Comparison of ENCODE assay signal across 2 cellular contexts in the genomic region with DNA sequence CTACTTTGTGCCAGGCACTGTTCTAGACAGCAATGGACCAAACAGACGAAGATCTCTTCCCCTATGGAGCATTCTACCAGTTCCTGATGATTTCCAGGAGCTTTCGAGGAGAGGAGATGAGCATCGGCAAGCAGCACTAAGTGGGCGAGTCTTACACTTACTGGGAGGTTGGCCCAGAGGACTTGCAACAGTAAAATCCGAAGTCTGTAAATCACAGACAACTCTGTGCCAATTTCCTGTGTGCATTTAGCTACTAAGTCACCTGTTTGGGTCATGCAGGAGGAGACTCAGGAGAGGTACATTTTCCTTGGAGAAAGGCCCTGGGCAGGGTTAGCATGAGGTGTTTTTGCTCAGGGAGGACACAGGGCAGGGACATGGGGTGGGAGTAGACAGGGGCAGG.
TF ChIP-seq lines count a peak whose summit lies in the region.

No MANE protein-coding gene starts in this region.

TF ChIP-seq in A549, 52 proteins besides CTCF, POLR2A, EP300 and RAD21 (continued from another document):
- TF ChIP-seq HOXA7 (CRISPR knock-in tag; IDR thresholded peaks at IDR 0.05), result no peak
- TF ChIP-seq MYC (IDR thresholded peaks at IDR 0.05; ENCODE audit: borderline replicate concordance, low read length), result no peak
TF ChIP-seq in A549: peak in this region for 0.

TF ChIP-seq in HCT116, 20 proteins besides CTCF, POLR2A, EP300 and RAD21 (continued from another document):
- no peak for TF ChIP-seq REST (IDR thresholded peaks at IDR 0.05; ENCODE audit: low read depth)
- TF ChIP-seq ZNF274 (IDR thresholded peaks at IDR 0.05; ENCODE audit: low read depth, low read length), result no peak
- TF ChIP-seq SRF (IDR thresholded peaks at IDR 0.05; ENCODE audit: low read depth), result no peak
- TF ChIP-seq TCF7L2 (IDR thresholded peaks at IDR 0.05; ENCODE audit: borderline replicate concordance, extremely low read depth, insufficient read depth, insufficient read length), result no peak
- TF ChIP-seq EZH2phosphoT487 (IDR thresholded peaks at IDR 0.05; ENCODE audit: borderline replicate concordance), result no peak
- TF ChIP-seq JUND (IDR thresholded peaks at IDR 0.05), result no peak
- TF ChIP-seq ZBTB33 (IDR thresholded peaks at IDR 0.05; ENCODE audit: extremely low read depth, insufficient replicate concordance, low read length), result no peak
- TF ChIP-seq YY1 (IDR thresholded peaks at IDR 0.05; ENCODE audit: extremely low read depth, insufficient replicate concordance, low read depth, low read length), result no peak
- TF ChIP-seq EZH2 (IDR thresholded peaks at IDR 0.05), result no peak
- no peak for TF ChIP-seq SP1 (IDR thresholded peaks at IDR 0.05; ENCODE audit: low read depth)
